1 cellular context compared by ENCODE assay signal in genomic region chr17:30433514-30433913, GRCh38.
TF ChIP-seq lines count a peak whose summit lies in the region.

No MANE protein-coding gene starts in this region.

TF ChIP-seq in GM23338, 12 proteins besides CTCF, POLR2A, EP300 and RAD21 (continued from another document):
- TF ChIP-seq ZNF462 (CRISPR knock-in tag; IDR thresholded peaks at IDR 0.05) (no peak), STAT1 (IDR thresholded peaks at IDR 0.05; ENCODE audit: unreplicated experiment) (no peak), EZH2phosphoT487 (IDR thresholded peaks at IDR 0.05; ENCODE audit: unreplicated experiment) (no peak), ZNF331 (CRISPR knock-in tag; IDR thresholded peaks at IDR 0.05; ENCODE audit: low read depth) (no peak), JUNB (IDR thresholded peaks at IDR 0.05; ENCODE audit: unreplicated experiment) (no peak), POLR2AphosphoS5 (IDR thresholded peaks at IDR 0.05; ENCODE audit: low read depth) (no peak), ETS1 (IDR thresholded peaks at IDR 0.05) (no peak), ZNF114 (CRISPR knock-in tag; IDR thresholded peaks at IDR 0.05) (no peak), CREB1 (CRISPR knock-in tag; IDR thresholded peaks at IDR 0.05; ENCODE audit: low read depth) (no peak)
